ENCODE assay signal across 12 cellular contexts in genomic region chr3:175386630-175387029, GRCh38.
DNase-seq lines count a peak whose midpoint lies in the region; ATAC-seq and TF ChIP-seq lines count a peak whose summit lies in the region.
"Had no signal": no experiment of that assay in that cellular context is flagged by ENCODE, and none has a peak within 500 bp of the region (broad histone marks: within the 10 kb centered on the region; RNA-seq: fewer than 3 reads in every experiment).

No MANE protein-coding gene starts in this region.

- no peaks in the 10 kb centered on the region for H3K27me3 Mint-ChIP-seq in HFFc6 (ENCODE audit: insufficient read depth)
- no peaks in the 10 kb centered on the region for H3K27me3 Mint-ChIP-seq in activated CD4-positive, alpha-beta memory T cell treated with anti-CD3 and anti-CD28 coated beads for 36 hours
- H3K27me3 Mint-ChIP-seq: B cell had no signal

- peaks cover 18% of the 10 kb centered on the region for H3K4me1 ChIP-seq in ACC112 (ENCODE audit: control insufficient read depth, insufficient read depth, low read length, unreplicated experiment)
- H3K4me1 ChIP-seq in adipocyte (ENCODE audit: control insufficient read depth, insufficient read depth, low read length), result peaks cover 29% of the 10 kb centered on the region
- H3K4me1 ChIP-seq: upper lobe of left lung had no signal

- peak overlapping the region; percentile 84 for H3K27ac Mint-ChIP-seq in HFFc6
- no peak overlapping the region for H3K27ac Mint-ChIP-seq in activated CD4-positive, alpha-beta memory T cell treated with anti-CD3 and anti-CD28 coated beads for 36 hours
- H3K27ac Mint-ChIP-seq: B cell had no signal

- H3K9me3 ChIP-seq in adipocyte (ENCODE audit: control insufficient read depth, low read length), result no peaks in the 10 kb centered on the region

- H3K4me1 Mint-ChIP-seq in HFFc6 (ENCODE audit: low read depth), result peaks cover 50% of the 10 kb centered on the region
- no peaks in the 10 kb centered on the region for H3K4me1 Mint-ChIP-seq in activated CD4-positive, alpha-beta memory T cell treated with anti-CD3 and anti-CD28 coated beads for 36 hours (ENCODE audit: low read depth)
- H3K4me1 Mint-ChIP-seq: B cell had no signal

- DNase-seq in HFFc6, result peak; percentile 94
- peak; percentile 73 for DNase-seq in adipocyte (ENCODE audit: low read depth)
- DNase-seq in globus pallidus (ENCODE audit: low spot score), result peak; percentile 5
- DNase-seq in activated CD4-positive, alpha-beta memory T cell treated with anti-CD3 and anti-CD28 coated beads for 36 hours, result no peak
- no peak for DNase-seq in stimulated activated naive CD8-positive, alpha-beta T cell treated with anti-CD3 and anti-CD28 coated beads, Interleukin-15, Interleukin-2, amounts not matched to agents 100 U/mL and 50 U/mL, for 24 hours
- DNase-seq in GDM1 (lab: John Stamatoyannopoulos, UW), result no peak
- DNase-seq: NCI-H1694, NCI-H82, upper lobe of left lung had no signal

- H3K9me3 Mint-ChIP-seq in HFFc6, result no peaks in the 10 kb centered on the region
- H3K9me3 Mint-ChIP-seq in activated CD4-positive, alpha-beta memory T cell treated with anti-CD3 and anti-CD28 coated beads for 36 hours, result peaks cover 2% of the 10 kb centered on the region

- H3K9ac ChIP-seq in adipocyte (ENCODE audit: low read length), result no peak overlapping the region

- 0 out of 2 replicates have a peak overlapping the region, but pooled peaks have one; percentile 9 for H3K27ac ChIP-seq in ACC112 (ENCODE audit: low read depth, low read length)
- H3K27ac ChIP-seq: upper lobe of left lung had no signal

- no peak overlapping the region for H3K4me3 ChIP-seq in ACC112 (ENCODE audit: low read depth, low read length)
- no peak overlapping the region for H3K4me3 ChIP-seq in adipocyte (ENCODE audit: low read length)
- H3K4me3 ChIP-seq: upper lobe of left lung had no signal

- no peaks in the 10 kb centered on the region for H3K79me2 ChIP-seq in ACC112 (ENCODE audit: control insufficient read depth, insufficient read depth, low read length, unreplicated experiment)

- no peak overlapping the region for H3K4me3 Mint-ChIP-seq in HFFc6
- no peak overlapping the region for H3K4me3 Mint-ChIP-seq in activated CD4-positive, alpha-beta memory T cell treated with anti-CD3 and anti-CD28 coated beads for 36 hours
- H3K4me3 Mint-ChIP-seq: B cell had no signal

- CTCF ChIA-PET in activated CD4-positive, alpha-beta memory T cell treated with anti-CD3 and anti-CD28 coated beads for 36 hours (lab: Charles Lee), result no interaction called here

- H3K36me3 ChIP-seq in ACC112 (ENCODE audit: insufficient read depth, low read length) (no peaks in the 10 kb centered on the region), adipocyte (ENCODE audit: control insufficient read depth, insufficient read depth, low read length, severe bottlenecking) (no peaks in the 10 kb centered on the region)
- H3K36me3 ChIP-seq: upper lobe of left lung had no signal

- no peak for ATAC-seq in stimulated activated naive CD8-positive, alpha-beta T cell treated with anti-CD3 and anti-CD28 coated beads, Interleukin-15, Interleukin-2, amounts not matched to agents 100 U/mL and 50 U/mL, for 24 hours
- no peak for ATAC-seq in HG03280 (IDR thresholded peaks at IDR 0.05; ENCODE audit: unreplicated experiment)

- peak overlapping the region; percentile 77 for H2AFZ ChIP-seq in ACC112 (ENCODE audit: low read length, unreplicated experiment)

- intact Hi-C loops in activated CD4-positive, alpha-beta memory T cell treated with anti-CD3 and anti-CD28 coated beads for 36 hours (cut with micrococcal nuclease), result no loop called here

- no peak for TF ChIP-seq CTCF in HFFc6 (IDR thresholded peaks at IDR 0.05)

- POLR2A ChIA-PET in activated CD4-positive, alpha-beta memory T cell treated with anti-CD3 and anti-CD28 coated beads for 36 hours (lab: Charles Lee), result no interaction called here

- H3K27me3 ChIP-seq in ACC112 (ENCODE audit: insufficient read depth, low read length) (no peaks in the 10 kb centered on the region), adipocyte (replicated peaks; ENCODE audit: control insufficient read depth, insufficient read depth, low read length) (no peaks in the 10 kb centered on the region)
- H3K27me3 ChIP-seq: upper lobe of left lung had no signal

- peaks cover 11% of the 10 kb centered on the region for H3K36me3 Mint-ChIP-seq in HFFc6 (ENCODE audit: low read depth)
- H3K36me3 Mint-ChIP-seq in activated CD4-positive, alpha-beta memory T cell treated with anti-CD3 and anti-CD28 coated beads for 36 hours, result no peaks in the 10 kb centered on the region

Comparison
In these comparisons a context has a peak if more than half of its experiments do, and no peak if none do; other contexts are left out.
1. DNase-seq: peak in HFFc6 (single experiment), adipocyte (single experiment) and globus pallidus (single experiment); none in activated CD4-positive, alpha-beta memory T cell treated with anti-CD3 and anti-CD28 coated beads for 36 hours (single experiment), stimulated activated naive CD8-positive, alpha-beta T cell treated with anti-CD3 and anti-CD28 coated beads, Interleukin-15, Interleukin-2, amounts not matched to agents 100 U/mL and 50 U/mL, for 24 hours (single experiment) and GDM1 (single experiment).